ENCODE assay signal across 17 cellular contexts in genomic region chr18:32455346-32455745, GRCh38. TPM values are rescaled to one million over a fixed set of nuclear protein-coding genes. Genes with fewer than 3 reads are reported as not detected.
"Had no signal": no experiment of that assay in that cellular context is flagged by ENCODE, and none has a peak within 500 bp of the region (broad histone marks: within the 10 kb centered on the region; RNA-seq: fewer than 3 reads in every experiment).

No MANE protein-coding gene starts in this region.

- H3K27ac ChIP-seq: lower lobe of right lung, upper lobe of left lung had no signal

- H3K9me3 ChIP-seq: heart left ventricle, lower lobe of right lung, upper lobe of left lung had no signal

- H3K9me3 Mint-ChIP-seq: activated B cell treated with CpG ODN at 0.5 μM for 24 hours; activated naive CD4-positive, alpha-beta T cell treated with anti-CD3 and anti-CD28 coated beads, Interleukin-2, amount 10 ng/mL, durations not matched to agents 7 days and 5 days; dendritic cell treated with granulocyte-macrophage colony-stimulating factor and Interleukin-4, amounts not matched to agents 40 ng/mL and 50 ng/mL, for 4 days; T-helper 1 cell treated with Interleukin-12 subunit alpha and Interleukin-12 subunit beta and Interleukin-4 antibody, amounts not matched to agents 30 μg/mL and 1 μg/mL, for 36 hours had no signal

- H3K4me3 Mint-ChIP-seq: activated B cell treated with CpG ODN at 0.5 μM for 24 hours; activated naive CD4-positive, alpha-beta T cell treated with anti-CD3 and anti-CD28 coated beads, Interleukin-2, amount 10 ng/mL, durations not matched to agents 7 days and 5 days; dendritic cell treated with granulocyte-macrophage colony-stimulating factor and Interleukin-4, amounts not matched to agents 40 ng/mL and 50 ng/mL, for 4 days; natural killer cell; T-helper 1 cell treated with Interleukin-12 subunit alpha and Interleukin-12 subunit beta and Interleukin-4 antibody, amounts not matched to agents 30 μg/mL and 1 μg/mL, for 36 hours had no signal

- H3K4me1 Mint-ChIP-seq: activated B cell treated with CpG ODN at 0.5 μM for 24 hours; activated naive CD4-positive, alpha-beta T cell treated with anti-CD3 and anti-CD28 coated beads, Interleukin-2, amount 10 ng/mL, durations not matched to agents 7 days and 5 days; natural killer cell had no signal

- H3K4me1 ChIP-seq: lower lobe of right lung, upper lobe of left lung had no signal

- H3K27me3 Mint-ChIP-seq: progenitor cell of endocrine pancreas had no signal

- H3K27me3 ChIP-seq: heart left ventricle, upper lobe of left lung had no signal

- H3K4me3 ChIP-seq: heart left ventricle, lower lobe of right lung, upper lobe of left lung had no signal

- ATAC-seq: natural killer cell; stimulated activated naive CD8-positive, alpha-beta T cell treated with anti-CD3 and anti-CD28 coated beads, Interleukin-15, Interleukin-2, amounts not matched to agents 100 U/mL and 50 U/mL, for 24 hours had no signal

- H3K27ac Mint-ChIP-seq: activated B cell treated with CpG ODN at 0.5 μM for 24 hours; activated naive CD4-positive, alpha-beta T cell treated with anti-CD3 and anti-CD28 coated beads, Interleukin-2, amount 10 ng/mL, durations not matched to agents 7 days and 5 days; dendritic cell treated with granulocyte-macrophage colony-stimulating factor and Interleukin-4, amounts not matched to agents 40 ng/mL and 50 ng/mL, for 4 days; natural killer cell; progenitor cell of endocrine pancreas; T-helper 1 cell treated with Interleukin-12 subunit alpha and Interleukin-12 subunit beta and Interleukin-4 antibody, amounts not matched to agents 30 μg/mL and 1 μg/mL, for 36 hours had no signal

- DNase-seq: activated B cell treated with CpG ODN at 0.5 μM for 24 hours; activated CD4-positive, alpha-beta T cell treated with anti-CD3 and anti-CD28 coated beads for 4 hours; activated CD4-positive, alpha-beta T cell treated with anti-CD3 and anti-CD28 coated beads, Interleukin-2, amount 50 U/mL, for 48 hours; activated CD8-positive, alpha-beta memory T cell treated with anti-CD3 and anti-CD28 coated beads, Interleukin-2, amount 50 U/mL, for 48 hours; activated effector memory CD4-positive, alpha-beta T cell treated with anti-CD3 and anti-CD28 coated beads, Interleukin-2, amount 50 U/mL, for 16 hours; activated naive CD4-positive, alpha-beta T cell treated with anti-CD3 and anti-CD28 coated beads, Interleukin-2, amount 10 ng/mL, durations not matched to agents 7 days and 5 days; effector CD8-positive, alpha-beta T cell; heart left ventricle; lower lobe of right lung; natural killer cell; stimulated activated CD4-positive, alpha-beta T cell treated with anti-CD3 and anti-CD28 coated beads, Interleukin-4, amount 100 ng/mL, for 4 hours; stimulated activated naive CD8-positive, alpha-beta T cell treated with anti-CD3 and anti-CD28 coated beads, Interleukin-15, Interleukin-2, amounts not matched to agents 100 U/mL and 50 U/mL, for 24 hours; T1000; upper lobe of left lung had no signal

- H3K36me3 ChIP-seq: heart left ventricle, lower lobe of right lung, upper lobe of left lung had no signal

- H3K36me3 Mint-ChIP-seq: activated naive CD4-positive, alpha-beta T cell treated with anti-CD3 and anti-CD28 coated beads, Interleukin-2, amount 10 ng/mL, durations not matched to agents 7 days and 5 days; natural killer cell had no signal

RNA-seq across cellular contexts. Expression of gene GAREM1, which starts 15.3 kb away (rescaled TPM):
- total RNA-seq: activated B cell treated with CpG ODN at 0.5 μM for 24 hours had no signal
